30 cellular contexts compared by ENCODE assay signal in genomic region chr15:80818996-80819395, GRCh38. TPM values are rescaled to one million over a fixed set of nuclear protein-coding genes. Genes with fewer than 3 reads are reported as not detected.
DNase-seq lines count a peak whose midpoint lies in the region; ATAC-seq and TF ChIP-seq lines count a peak whose summit lies in the region.
"Had no signal": no experiment of that assay in that cellular context is flagged by ENCODE, and none has a peak within 500 bp of the region (broad histone marks: within the 10 kb centered on the region; RNA-seq: fewer than 3 reads in every experiment).

No MANE protein-coding gene starts in this region.

- peaks cover 23% of the 10 kb centered on the region for H3K27me3 Mint-ChIP-seq in activated T-helper 17 cell treated with anti-CD3 and anti-CD28 coated beads, Interleukin-2, amount 50 U/mL, for 72 hours

- H3K27ac Mint-ChIP-seq in activated T-helper 17 cell treated with anti-CD3 and anti-CD28 coated beads, Interleukin-2, amount 50 U/mL, for 72 hours, result no peak overlapping the region
- H3K27ac Mint-ChIP-seq: activated naive CD4-positive, alpha-beta T cell treated with anti-CD3 and anti-CD28 coated beads for 36 hours had no signal

- H3K36me3 ChIP-seq in body of pancreas (replicated peaks in 1 of 2; ENCODE audit: insufficient read depth in 1 of 2, low read depth in 2 of 2) (no peaks in the 10 kb centered on the region), OCI-LY7 (ENCODE audit: insufficient read depth, low read length) (no peaks in the 10 kb centered on the region)
- H3K36me3 ChIP-seq: BE2C, cardiac muscle cell, SJCRH30, upper lobe of right lung had no signal

- H3K4me1 ChIP-seq in body of pancreas, result no peaks in the 10 kb centered on the region
- no peaks in the 10 kb centered on the region for H3K4me1 ChIP-seq in OCI-LY7 (ENCODE audit: insufficient read depth, low read length, poor library complexity, severe bottlenecking)
- H3K4me1 ChIP-seq: BE2C, psoas muscle, upper lobe of right lung had no signal

- no peaks in the 10 kb centered on the region for H3K9me3 ChIP-seq in body of pancreas
- no peaks in the 10 kb centered on the region for H3K9me3 ChIP-seq in OCI-LY7 (ENCODE audit: low read length)
- H3K9me3 ChIP-seq: BE2C, psoas muscle, SJCRH30, upper lobe of right lung had no signal

- H3K4me3 Mint-ChIP-seq in activated T-helper 17 cell treated with anti-CD3 and anti-CD28 coated beads, Interleukin-2, amount 50 U/mL, for 72 hours, result no peak overlapping the region
- H3K4me3 Mint-ChIP-seq: activated naive CD4-positive, alpha-beta T cell treated with anti-CD3 and anti-CD28 coated beads for 36 hours had no signal

- H4K20me1 ChIP-seq in OCI-LY7 (ENCODE audit: insufficient read depth, low read length), result no peaks in the 10 kb centered on the region

- no TSS peak for BruUV-seq in OCI-LY7 (replicated peaks; lab: Mats Ljungman, UMichigan)

- no peak overlapping the region for H2AFZ ChIP-seq in OCI-LY7 (ENCODE audit: low read length)

- ATAC-seq in Right ventricle myocardium superior (ENCODE audit: poor library complexity), result peak; percentile 46
- no peak for ATAC-seq in body of pancreas
- no peak for ATAC-seq in GM21528 (IDR thresholded peaks at IDR 0.05; ENCODE audit: low FRiP score, unreplicated experiment)
- ATAC-seq in activated T-helper 17 cell treated with anti-CD3 and anti-CD28 coated beads, Interleukin-2, amount 50 U/mL, for 72 hours (replicated peaks), result no peak
- ATAC-seq: GM12878, PC-3, psoas muscle, upper lobe of right lung had no signal

- H3K27me3 ChIP-seq in body of pancreas, result no peaks in the 10 kb centered on the region
- H3K27me3 ChIP-seq: cardiac muscle cell, SJCRH30, upper lobe of right lung had no signal

- H3K36me3 Mint-ChIP-seq in activated T-helper 17 cell treated with anti-CD3 and anti-CD28 coated beads, Interleukin-2, amount 50 U/mL, for 72 hours (ENCODE audit: low read depth), result no peaks in the 10 kb centered on the region

- H3K79me2 ChIP-seq in OCI-LY7 (ENCODE audit: insufficient read depth, low read depth, low read length), result no peaks in the 10 kb centered on the region

- no peaks in the 10 kb centered on the region for H3K4me1 Mint-ChIP-seq in activated T-helper 17 cell treated with anti-CD3 and anti-CD28 coated beads, Interleukin-2, amount 50 U/mL, for 72 hours

- no peaks in the 10 kb centered on the region for H3K9me2 ChIP-seq in OCI-LY7 (ENCODE audit: insufficient read depth, low read length)

- no peak for TF ChIP-seq CTCF in body of pancreas (IDR thresholded peaks at IDR 0.05)
- TF ChIP-seq CTCF in OCI-LY7 (conservative IDR thresholded peaks at IDR 0.05; ENCODE audit: low read length), result no peak

- no peak overlapping the region for H3K4me3 ChIP-seq in body of pancreas
- H3K4me3 ChIP-seq in OCI-LY7 (ENCODE audit: low read depth, low read length, poor library complexity, severe bottlenecking), result no peak overlapping the region
- H3K4me3 ChIP-seq: cardiac muscle cell, GM12878, psoas muscle, SJCRH30, upper lobe of right lung had no signal

- intact Hi-C loops in Right ventricle myocardium superior (cut with DNase I) (no loop called here), cardiac septum (cut with DNase I) (no loop called here), body of pancreas (cut with DNase I) (no loop called here), OCI-LY7 (cut with micrococcal nuclease; ENCODE audit: unreplicated experiment) (no loop called here)

- DNase-seq in Right ventricle myocardium superior (no peak), cardiac septum (ENCODE audit: low spot score) (no peak), UCSD-AML1 (lab: John Stamatoyannopoulos, UW; ENCODE audit: unreplicated experiment) (peak; percentile 53), middle frontal gyrus (ENCODE audit: extremely low spot score, low spot score) (peak; percentile 54), body of pancreas (no peak), OCI-LY7 (ENCODE audit: low spot score) (no peak)
- DNase-seq: activated CD4-positive, CD25-positive, alpha-beta regulatory T cell treated with anti-CD3 and anti-CD28 coated beads, Interleukin-2, amount 50 U/mL, for 72 hours; activated naive CD4-positive, alpha-beta T cell treated with anti-CD3 and anti-CD28 coated beads for 36 hours; activated T-cell treated with anti-CD3 and anti-CD28 coated beads, Interleukin-2, amount 50 U/mL, for 48 hours; amniotic stem cell; BE2C; DMS79 treated with DMSO at 0.1 percent for 48 hours; effector CD4-positive, alpha-beta T cell; head of caudate nucleus; Karpas-422; mammary epithelial cell; NCI-H1092; NCI-H187; NCI-H226; NCI-H748 treated with DMSO at 0.1 percent for 48 hours; PC-3; psoas muscle; SJCRH30; T-helper 1 cell; upper lobe of right lung had no signal

- no peak for TF ChIP-seq POLR2A in body of pancreas (IDR thresholded peaks at IDR 0.05)

- no peaks in the 10 kb centered on the region for H3K9me3 Mint-ChIP-seq in activated T-helper 17 cell treated with anti-CD3 and anti-CD28 coated beads, Interleukin-2, amount 50 U/mL, for 72 hours
- H3K9me3 Mint-ChIP-seq: activated naive CD4-positive, alpha-beta T cell treated with anti-CD3 and anti-CD28 coated beads for 36 hours had no signal

- H3K27ac ChIP-seq in body of pancreas, result no peak overlapping the region
- no peak overlapping the region for H3K27ac ChIP-seq in OCI-LY7 (ENCODE audit: low read depth, low read length, poor library complexity, severe bottlenecking)
- H3K27ac ChIP-seq: cardiac muscle cell, epithelial cell of prostate, psoas muscle, SJCRH30, upper lobe of right lung had no signal

- H3K4me2 ChIP-seq in OCI-LY7 (ENCODE audit: low read length), result no peak overlapping the region

- POLR2A ChIA-PET in OCI-LY7 (lab: Charles Lee), result no interaction called here

- CTCF ChIA-PET in OCI-LY7 (lab: Charles Lee; ENCODE audit: unreplicated experiment), result no interaction called here

RNA-seq across cellular contexts. Expression of gene CEMIP, which starts 39.8 kb away (rescaled TPM):
- total RNA-seq in Right ventricle myocardium superior (not detected), cardiac septum (0.46 TPM), body of pancreas (1 to 10 TPM in 1 of 2 donors, not detected in 1; 1.6 TPM), OCI-LY7 (2022) (not detected in 2 replicates)
- under 1 TPM; 0.04 to 0.05 TPM for total RNA-seq in activated T-helper 17 cell treated with anti-CD3 and anti-CD28 coated beads, Interleukin-2, amount 50 U/mL, for 72 hours
- total RNA-seq in OCI-LY7 (2014; rRNA removed; shearing (Covaris generic)), result not detected in 2 replicates
- total RNA-seq: activated naive CD4-positive, alpha-beta T cell treated with anti-CD3 and anti-CD28 coated beads for 36 hours had no signal

Comparison
In these comparisons a context has a peak if more than half of its experiments do, and no peak if none do; other contexts are left out.
1. DNase-seq: peak in UCSD-AML1 (single experiment) and middle frontal gyrus (single experiment); none in Right ventricle myocardium superior (single experiment), cardiac septum (single experiment), body of pancreas (0 of 4) and OCI-LY7 (single experiment).